13 cellular contexts compared by ENCODE assay signal in genomic region chr6:137045221-137045789, GRCh38. TPM values are rescaled to one million over a fixed set of nuclear protein-coding genes. Genes with fewer than 3 reads are reported as not detected.
DNase-seq lines count a peak whose midpoint lies in the region; ATAC-seq, FAIRE-seq and TF ChIP-seq lines count a peak whose summit lies in the region.
"Had no signal": no experiment of that assay in that cellular context is flagged by ENCODE, and none has a peak within 500 bp of the region (broad histone marks: within the 10 kb centered on the region; RNA-seq: fewer than 3 reads in every experiment).

No MANE protein-coding gene starts in this region.

- H3K4me2 ChIP-seq in astrocyte (ENCODE audit: low read length) = peak overlapping the region; percentile 87

- H3K9me3 ChIP-seq in astrocyte (ENCODE audit: insufficient read depth, low read depth, low read length) (no peaks in the 10 kb centered on the region), mucosa of stomach (ENCODE audit: control insufficient read depth, low read length) (no peaks in the 10 kb centered on the region), A673 (ENCODE audit: low read depth, low read length, poor library complexity, severe bottlenecking) (no peaks in the 10 kb centered on the region)
- H3K9me3 ChIP-seq: neutrophil had no signal

- H3K9ac ChIP-seq in astrocyte (ENCODE audit: low read length) (no peak overlapping the region), mucosa of stomach (ENCODE audit: low read length) (peak overlapping the region; percentile 84)

- intact Hi-C loops in A673 (cut with micrococcal nuclease; ENCODE audit: unreplicated experiment) = no loop called here

- H3K27me3 Mint-ChIP-seq in stimulated activated naive CD8-positive, alpha-beta T cell treated with anti-CD3 and anti-CD28 coated beads, Interleukin-15, Interleukin-2, amounts not matched to agents 100 ng/mL and 50 ng/mL, for 24 hours = peaks cover 80% of the 10 kb centered on the region
- H3K27me3 Mint-ChIP-seq in astrocyte (ENCODE audit: low read depth, unreplicated experiment) = peaks cover 50% of the 10 kb centered on the region

- H3K27ac ChIP-seq in astrocyte (ENCODE audit: low read depth, low read length) = no peak overlapping the region
- H3K27ac ChIP-seq in A673 (ENCODE audit: low read depth, low read length, poor library complexity, severe bottlenecking) = no peak overlapping the region
- H3K27ac ChIP-seq: neutrophil had no signal

- H3K9me3 Mint-ChIP-seq in stimulated activated naive CD8-positive, alpha-beta T cell treated with anti-CD3 and anti-CD28 coated beads, Interleukin-15, Interleukin-2, amounts not matched to agents 100 ng/mL and 50 ng/mL, for 24 hours = no peaks in the 10 kb centered on the region
- peaks cover 6% of the 10 kb centered on the region for H3K9me3 Mint-ChIP-seq in astrocyte (ENCODE audit: unreplicated experiment)

- no TSS peak for BruUV-seq in A673 (replicated peaks; lab: Mats Ljungman, UMichigan)

- H3K27me3 ChIP-seq in astrocyte (ENCODE audit: insufficient read depth, low read length) (peaks cover 20% of the 10 kb centered on the region), mucosa of stomach (ENCODE audit: control insufficient read depth, insufficient read depth, low read length) (no peaks in the 10 kb centered on the region), A673 (replicated peaks; ENCODE audit: insufficient read depth, low read depth, low read length, poor library complexity) (peaks cover 59% of the 10 kb centered on the region)

- DNase-seq in stimulated activated naive CD8-positive, alpha-beta T cell treated with anti-CD3 and anti-CD28 coated beads, Interleukin-15, Interleukin-2, amounts not matched to agents 100 U/mL and 50 U/mL, for 24 hours = no peak
- DNase-seq in astrocyte (ENCODE audit: low read depth) (no peak), A673 (ENCODE audit: low spot score) (no peak), COLO829 (ENCODE audit: low spot score) (no peak)
- DNase-seq: central memory CD4-positive, alpha-beta T cell; COR-L47; NCI-H187 treated with DMSO at 0.1 percent for 48 hours had no signal

- H3K36me3 ChIP-seq in astrocyte (ENCODE audit: insufficient read depth, low read length) = no peaks in the 10 kb centered on the region
- no peaks in the 10 kb centered on the region for H3K36me3 ChIP-seq in mucosa of stomach (ENCODE audit: control insufficient read depth, insufficient read depth, low read length)
- no peaks in the 10 kb centered on the region for H3K36me3 ChIP-seq in A673 (ENCODE audit: insufficient read depth, low read length, poor library complexity, severe bottlenecking)
- H3K36me3 ChIP-seq: neutrophil had no signal

- CTCF ChIA-PET in A673 (lab: Charles Lee) = no interaction called here

- POLR2A ChIA-PET in A673 (lab: Charles Lee; ENCODE audit: low non-redundant PET) = no interaction called here

- H2AFZ ChIP-seq in astrocyte (ENCODE audit: low read depth, low read length) = no peak overlapping the region

- no peak overlapping the region for H3K4me3 ChIP-seq in astrocyte (ENCODE audit: insufficient read depth, low read depth, low read length)
- peak overlapping the region; percentile 73 for H3K4me3 ChIP-seq in mucosa of stomach (ENCODE audit: low read length)
- H3K4me3 ChIP-seq in A673 (ENCODE audit: low read depth, low read length, poor library complexity, severe bottlenecking) = no peak overlapping the region

- no peaks in the 10 kb centered on the region for H3K79me2 ChIP-seq in astrocyte (ENCODE audit: insufficient read depth, low read length)

- H3K4me1 Mint-ChIP-seq in stimulated activated naive CD8-positive, alpha-beta T cell treated with anti-CD3 and anti-CD28 coated beads, Interleukin-15, Interleukin-2, amounts not matched to agents 100 ng/mL and 50 ng/mL, for 24 hours (ENCODE audit: low read depth) = peaks cover 8% of the 10 kb centered on the region
- no peaks in the 10 kb centered on the region for H3K4me1 Mint-ChIP-seq in astrocyte (ENCODE audit: low read depth, unreplicated experiment)

- ATAC-seq in stimulated activated naive CD8-positive, alpha-beta T cell treated with anti-CD3 and anti-CD28 coated beads, Interleukin-15, Interleukin-2, amounts not matched to agents 100 U/mL and 50 U/mL, for 24 hours = no peak
- ATAC-seq in HG02938 (IDR thresholded peaks at IDR 0.05; ENCODE audit: unreplicated experiment) (no peak), HG03442 (IDR thresholded peaks at IDR 0.05; ENCODE audit: unreplicated experiment) (no peak)

- peak overlapping the region; percentile 60 for H3K4me3 Mint-ChIP-seq in stimulated activated naive CD8-positive, alpha-beta T cell treated with anti-CD3 and anti-CD28 coated beads, Interleukin-15, Interleukin-2, amounts not matched to agents 100 ng/mL and 50 ng/mL, for 24 hours
- peak overlapping the region; percentile 58 for H3K4me3 Mint-ChIP-seq in astrocyte (ENCODE audit: unreplicated experiment)

- no peaks in the 10 kb centered on the region for H4K20me1 ChIP-seq in astrocyte (ENCODE audit: insufficient read depth, low read length)

- H3K36me3 Mint-ChIP-seq in stimulated activated naive CD8-positive, alpha-beta T cell treated with anti-CD3 and anti-CD28 coated beads, Interleukin-15, Interleukin-2, amounts not matched to agents 100 ng/mL and 50 ng/mL, for 24 hours (ENCODE audit: low read depth) = no peaks in the 10 kb centered on the region
- no peaks in the 10 kb centered on the region for H3K36me3 Mint-ChIP-seq in astrocyte (ENCODE audit: low read depth, unreplicated experiment)

- no peak for TF ChIP-seq CTCF in astrocyte (IDR thresholded peaks at IDR 0.05; ENCODE audit: insufficient read depth, low read depth, low read length)
- TF ChIP-seq CTCF in A673 (conservative IDR thresholded peaks at IDR 0.05; ENCODE audit: low read depth, low read length) = no peak

- H3K27ac Mint-ChIP-seq in stimulated activated naive CD8-positive, alpha-beta T cell treated with anti-CD3 and anti-CD28 coated beads, Interleukin-15, Interleukin-2, amounts not matched to agents 100 ng/mL and 50 ng/mL, for 24 hours = no peak overlapping the region
- H3K27ac Mint-ChIP-seq in astrocyte (ENCODE audit: unreplicated experiment) = peak overlapping the region; percentile 2

- no peaks in the 10 kb centered on the region for H3K4me1 ChIP-seq in astrocyte (ENCODE audit: insufficient read depth, low read length)
- peaks cover 16% of the 10 kb centered on the region for H3K4me1 ChIP-seq in mucosa of stomach (ENCODE audit: control insufficient read depth, insufficient read depth, low read length)
- H3K4me1 ChIP-seq in A673 (ENCODE audit: insufficient read depth, low read length, poor library complexity, severe bottlenecking) = no peaks in the 10 kb centered on the region

- FAIRE-seq in astrocyte (lab: Jason Lieb, UNC) = no peak

RNA-seq across cellular contexts. Expression of gene IL20RA, which starts 0.5 kb away (rescaled TPM):
- total RNA-seq in astrocyte (0.07 and 0.17 TPM in 2 replicates), A673 (2021) (not detected in 2 replicates)
- total RNA-seq: activated CD8-positive, alpha-beta memory T cell treated with anti-CD3 and anti-CD28 coated beads for 36 hours had no signal
